16 cellular contexts compared by ENCODE assay signal in the genomic region with DNA sequence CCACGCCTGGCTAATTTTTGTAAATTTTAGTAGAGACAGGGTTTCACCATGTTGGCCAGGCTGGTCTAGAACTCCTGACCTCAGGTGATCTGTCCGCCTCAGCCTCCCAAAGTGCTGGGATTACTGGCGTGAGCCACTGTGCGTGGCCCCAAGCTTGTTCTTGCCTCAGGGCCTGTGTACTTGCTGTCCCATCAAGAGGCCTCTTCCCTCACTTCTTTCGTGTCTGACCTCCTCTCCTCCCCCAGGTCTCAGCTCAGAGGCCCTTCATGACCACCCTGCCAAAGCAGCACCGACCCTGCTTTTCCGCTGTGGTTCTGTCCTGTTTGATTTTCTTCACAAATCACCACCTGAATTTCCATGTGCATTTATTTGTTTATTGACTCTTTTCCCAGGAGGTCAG. TPM values are rescaled to one million over a fixed set of nuclear protein-coding genes. Genes with fewer than 3 reads are reported as not detected.
DNase-seq lines count a peak whose midpoint lies in the region; ATAC-seq and TF ChIP-seq lines count a peak whose summit lies in the region.
"Had no signal": no experiment of that assay in that cellular context is flagged by ENCODE, and none has a peak within 500 bp of the region (broad histone marks: within the 10 kb centered on the region; RNA-seq: fewer than 3 reads in every experiment).

No MANE protein-coding gene starts in this region.

- peak overlapping the region; percentile 66 for H3K27ac ChIP-seq in Panc1 (ENCODE audit: low read length)
- H3K27ac ChIP-seq in prostate gland: no peak overlapping the region
- H3K27ac ChIP-seq: Peyer's patch had no signal

- ATAC-seq in Panc1 (no peak), Right ventricle myocardium superior (ENCODE audit: poor library complexity) (no peak), HG02852 (IDR thresholded peaks at IDR 0.05; ENCODE audit: unreplicated experiment) (no peak)

- H3K9me3 Mint-ChIP-seq in Calu3 (ENCODE audit: low read depth, unreplicated experiment) (peaks cover 2% of the 10 kb centered on the region), endothelial cell (ENCODE audit: unreplicated experiment) (no peaks in the 10 kb centered on the region), osteocyte (ENCODE audit: unreplicated experiment) (no peaks in the 10 kb centered on the region)
- H3K9me3 Mint-ChIP-seq: CD4-positive, alpha-beta memory T cell had no signal

- H3K36me3 Mint-ChIP-seq in Calu3 (ENCODE audit: insufficient read depth, unreplicated experiment) (peaks cover 63% of the 10 kb centered on the region), endothelial cell (ENCODE audit: low read depth, unreplicated experiment) (peaks cover 35% of the 10 kb centered on the region), osteocyte (ENCODE audit: unreplicated experiment) (peaks cover 39% of the 10 kb centered on the region)

- H3K4me3 Mint-ChIP-seq in Calu3 (ENCODE audit: low read depth, unreplicated experiment): no peak overlapping the region
- H3K4me3 Mint-ChIP-seq in endothelial cell (ENCODE audit: unreplicated experiment): peak overlapping the region; percentile 74
- H3K4me3 Mint-ChIP-seq in osteocyte (ENCODE audit: unreplicated experiment): no peak overlapping the region
- H3K4me3 Mint-ChIP-seq: B cell; CD4-positive, alpha-beta memory T cell had no signal

- peaks cover 19% of the 10 kb centered on the region for H3K4me1 ChIP-seq in Panc1 (ENCODE audit: control insufficient read depth, insufficient read depth, low read length)
- peaks cover 4% of the 10 kb centered on the region for H3K4me1 ChIP-seq in prostate gland (replicated peaks)

- TF ChIP-seq CTCF in Calu3 (IDR thresholded peaks at IDR 0.05; ENCODE audit: unreplicated experiment) (no peak), Panc1 (IDR thresholded peaks at IDR 0.05) (no peak), endothelial cell (IDR thresholded peaks at IDR 0.05; ENCODE audit: unreplicated experiment) (no peak), osteocyte (IDR thresholded peaks at IDR 0.05) (no peak), prostate gland (IDR thresholded peaks at IDR 0.05) (no peak)

- POLR2A ChIA-PET in Panc1 (lab: Charles Lee): no interaction called here

- CTCF ChIA-PET in Calu3 (lab: Charles Lee): interaction anchor here (0.8 to 1.5 kb wide), 4 partner anchors 11 to 57 kb away, joined by 3 to 4 read pairs (median 3); no protein-coding TSS in a partner anchor
- CTCF ChIA-PET in Panc1 (lab: Charles Lee): interaction anchor here (0.6 to 0.7 kb wide), 3 partner anchors 43 to 55 kb away, joined by 3 to 6 read pairs (median 5); no protein-coding TSS in a partner anchor

- H3K27me3 ChIP-seq in Panc1 (ENCODE audit: control insufficient read depth, insufficient read depth, low read length): no peaks in the 10 kb centered on the region
- H3K27me3 ChIP-seq in prostate gland (replicated peaks; ENCODE audit: insufficient read depth): no peaks in the 10 kb centered on the region
- H3K27me3 ChIP-seq: Peyer's patch had no signal

- BruUV-seq in Calu3 (replicated peaks; lab: Mats Ljungman, UMichigan) (no TSS peak), Panc1 (replicated peaks; lab: Mats Ljungman, UMichigan) (no TSS peak)

- H3K4me1 Mint-ChIP-seq in Calu3 (ENCODE audit: low read depth, unreplicated experiment) (peaks cover 16% of the 10 kb centered on the region), endothelial cell (ENCODE audit: unreplicated experiment) (peaks cover 7% of the 10 kb centered on the region), osteocyte (ENCODE audit: unreplicated experiment) (peaks cover 10% of the 10 kb centered on the region)

- intact Hi-C loops in Calu3 (cut with micrococcal nuclease; ENCODE audit: unreplicated experiment): no loop called here
- intact Hi-C loops in Panc1 (cut with micrococcal nuclease; ENCODE audit: unreplicated experiment): no loop called here
- intact Hi-C loops in Right ventricle myocardium superior (cut with DNase I): no loop called here
- intact Hi-C loops in prostate gland (cut with DNase I): loop anchor here (10.0 kb wide), 1 partner anchor 461 kb away; no protein-coding TSS in a partner anchor

- no peak for TF ChIP-seq POLR2A in prostate gland (IDR thresholded peaks at IDR 0.05)

- no peaks in the 10 kb centered on the region for H3K9me3 ChIP-seq in Panc1 (ENCODE audit: control insufficient read depth, insufficient read depth, low read depth, low read length)
- H3K9me3 ChIP-seq in prostate gland: no peaks in the 10 kb centered on the region
- H3K9me3 ChIP-seq: Peyer's patch had no signal

- H3K27me3 Mint-ChIP-seq in Calu3 (ENCODE audit: unreplicated experiment): no peaks in the 10 kb centered on the region
- peaks cover 9% of the 10 kb centered on the region for H3K27me3 Mint-ChIP-seq in endothelial cell (ENCODE audit: unreplicated experiment)
- no peaks in the 10 kb centered on the region for H3K27me3 Mint-ChIP-seq in osteocyte (ENCODE audit: unreplicated experiment)
- H3K27me3 Mint-ChIP-seq: B cell; CD4-positive, alpha-beta memory T cell had no signal

- H3K36me3 ChIP-seq in Panc1 (ENCODE audit: control insufficient read depth, insufficient read depth, low read length) (peaks cover 21% of the 10 kb centered on the region), prostate gland (peaks cover 8 to 19% of the 10 kb centered on the region in 2 donors)

- peak overlapping the region; percentile 67 for H3K27ac Mint-ChIP-seq in Calu3 (ENCODE audit: unreplicated experiment)
- H3K27ac Mint-ChIP-seq in endothelial cell (ENCODE audit: unreplicated experiment): no peak overlapping the region
- H3K27ac Mint-ChIP-seq in osteocyte (ENCODE audit: unreplicated experiment): peak overlapping the region; percentile 12
- H3K27ac Mint-ChIP-seq: B cell had no signal

- in situ Hi-C loops in Panc1 (cut with HindIII; ENCODE audit: low pct_unique_long_range_greater_than_20kb, low sequenced_read_pairs): no loop called here

- DNase-seq in Calu3 (no peak), Panc1 (ENCODE audit: low read depth, low spot score) (no peak), endothelial cell (ENCODE audit: low spot score) (no peak), osteocyte (ENCODE audit: extremely low spot score, unreplicated experiment) (no peak), Right ventricle myocardium superior (no peak), prostate gland (ENCODE audit: low spot score) (no peak)
- DNase-seq: CD4-positive, alpha-beta memory T cell; GF-D8; Kasumi-1; NCI-H187 treated with DMSO at 0.1 percent for 48 hours; NCI-H2171; NCI-H774; Peyer's patch; SIG-M5 had no signal

- WGBS in prostate gland: 93% methylated on average over 7 of the region's 7 CpGs

- H3K4me3 ChIP-seq in Panc1 (ENCODE audit: low read depth in 2 of 2, low read length in 2 of 2) (no peak overlapping the region), prostate gland (no peak overlapping the region)
- H3K4me3 ChIP-seq: Peyer's patch had no signal

RNA-seq across cellular contexts. Expression of a gene that starts 10.5 kb away (rescaled TPM):
- total RNA-seq in Calu3 (2022) (212 TPM in 2 replicates), Panc1 (2021; ENCODE audit: unreplicated experiment) (115 TPM), endothelial cell (ENCODE audit: unreplicated experiment) (223 TPM), osteocyte (102 and 106 TPM in 2 replicates), Right ventricle myocardium superior (77.8 TPM), prostate gland (10 to 100 TPM; 47.1 to 64.7 TPM)
- 54.8 TPM for polyA plus RNA-seq in Panc1 (2012; ENCODE audit: insufficient read length)

RNA-seq across cellular contexts. Expression of a gene that starts 30.1 kb away (rescaled TPM):
- total RNA-seq in Calu3 (2022) (36.0 and 37.5 TPM in 2 replicates), Panc1 (2021; ENCODE audit: unreplicated experiment) (88.9 TPM), endothelial cell (ENCODE audit: unreplicated experiment) (39.7 TPM), osteocyte (61.2 and 63.7 TPM in 2 replicates), Right ventricle myocardium superior (25.9 TPM), prostate gland (10 to 100 TPM; 34.5 to 54.8 TPM)
- polyA plus RNA-seq in Panc1 (2012; ENCODE audit: insufficient read length): 209 TPM
